In the genomic region with DNA sequence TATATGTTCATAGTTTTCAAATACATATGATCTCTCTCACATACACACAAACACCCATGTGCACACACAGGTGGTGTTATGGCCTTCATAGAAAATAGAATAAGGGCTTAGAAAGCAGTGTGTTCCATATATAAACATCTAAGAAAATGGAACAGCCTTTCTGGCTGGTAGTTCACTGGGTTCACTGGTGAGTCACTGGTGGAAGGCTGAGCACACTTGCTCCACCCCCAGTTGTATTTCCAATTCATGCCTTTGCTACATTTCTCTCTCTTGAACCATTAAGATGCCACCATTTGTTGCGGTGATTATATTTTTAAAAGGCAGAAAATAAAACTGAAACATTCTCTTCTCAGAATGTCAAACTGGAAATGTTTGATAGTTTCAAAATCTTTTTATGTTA, we compare ENCODE assay signal across 19 cellular contexts.
DNase-seq lines count a peak whose midpoint lies in the region; ATAC-seq and TF ChIP-seq lines count a peak whose summit lies in the region.
"Had no signal": no experiment of that assay in that cellular context is flagged by ENCODE, and none has a peak within 500 bp of the region (broad histone marks: within the 10 kb centered on the region; RNA-seq: fewer than 3 reads in every experiment).

No MANE protein-coding gene starts in this region.

- H3K36me3 ChIP-seq in MG63: no peaks in the 10 kb centered on the region
- H3K36me3 ChIP-seq: colonic mucosa, SJSA1 had no signal

- no peaks in the 10 kb centered on the region for H3K9me3 ChIP-seq in MG63
- H3K9me3 ChIP-seq: colonic mucosa, SJSA1 had no signal

- peaks cover 3 to 14% (median 9%) of the 10 kb centered on the region in 5 donors for H3K27me3 Mint-ChIP-seq in naive thymus-derived CD8-positive, alpha-beta T cell

- ATAC-seq in naive thymus-derived CD8-positive, alpha-beta T cell: no peak
- no peak for ATAC-seq in GM19023 (IDR thresholded peaks at IDR 0.05; ENCODE audit: unreplicated experiment)
- ATAC-seq: activated T-cell treated with anti-CD3 and anti-CD28 coated beads, Interleukin-2, amount 50 U/mL, for 4 hours; sciatic nerve had no signal

- peak; percentile 48 for DNase-seq in COLO829 (ENCODE audit: low spot score)
- peak; percentile 29 for DNase-seq in MG63
- DNase-seq in choroid plexus epithelial cell (ENCODE audit: low read depth): peak; percentile 77
- peak; percentile 33 for DNase-seq in kidney tubule cell (ENCODE audit: low spot score)
- DNase-seq in naive thymus-derived CD8-positive, alpha-beta T cell: no peak
- no peak for DNase-seq in SW 1271 (lab: John Stamatoyannopoulos, UW)
- DNase-seq in putamen (ENCODE audit: low spot score): no peak
- DNase-seq: activated CD4-positive, alpha-beta T cell treated with anti-CD3 and anti-CD28 coated beads, Interleukin-2, amount 50 U/mL, for 4 hours; activated naive CD8-positive, alpha-beta T cell treated with anti-CD3 and anti-CD28 coated beads for 36 hours; activated T-cell treated with anti-CD3 and anti-CD28 coated beads, Interleukin-2, amount 50 U/mL, for 4 hours; colonic mucosa; H9; NCI-H1105 treated with DMSO at 0.1 percent for 48 hours; NCI-H2171 treated with DMSO at 0.1 percent for 48 hours; stimulated activated CD4-positive, alpha-beta T cell treated with anti-CD3 and anti-CD28 coated beads, Interleukin-4, amount 100 ng/mL, for 24 hours had no signal

- no peak for TF ChIP-seq CTCF in choroid plexus epithelial cell (conservative IDR thresholded peaks at IDR 0.05; ENCODE audit: low read depth, low read length)

- no peak overlapping the region for H3K4me3 Mint-ChIP-seq in naive thymus-derived CD8-positive, alpha-beta T cell
- H3K4me3 Mint-ChIP-seq: activated naive CD8-positive, alpha-beta T cell treated with anti-CD3 and anti-CD28 coated beads for 36 hours; activated T-cell treated with anti-CD3 and anti-CD28 coated beads, Interleukin-2, amount 50 U/mL, for 4 hours; H9 had no signal

- H3K27ac Mint-ChIP-seq in naive thymus-derived CD8-positive, alpha-beta T cell: no peak overlapping the region
- H3K27ac Mint-ChIP-seq: activated naive CD8-positive, alpha-beta T cell treated with anti-CD3 and anti-CD28 coated beads for 36 hours had no signal

- no peak overlapping the region for H3K4me3 ChIP-seq in MG63
- H3K4me3 ChIP-seq in choroid plexus epithelial cell (ENCODE audit: low read depth, low read length): no peak overlapping the region
- H3K4me3 ChIP-seq: colonic mucosa, lung, SJSA1 had no signal

- no peaks in the 10 kb centered on the region for H3K27me3 ChIP-seq in MG63
- H3K27me3 ChIP-seq: colonic mucosa, SJSA1 had no signal

- no peaks in the 10 kb centered on the region for H3K9me3 Mint-ChIP-seq in naive thymus-derived CD8-positive, alpha-beta T cell
- H3K9me3 Mint-ChIP-seq: activated naive CD8-positive, alpha-beta T cell treated with anti-CD3 and anti-CD28 coated beads for 36 hours; activated T-cell treated with anti-CD3 and anti-CD28 coated beads, Interleukin-2, amount 50 U/mL, for 4 hours; H9 had no signal

- POLR2A ChIA-PET in naive thymus-derived CD8-positive, alpha-beta T cell (lab: Charles Lee): no interaction called here

- H3K36me3 Mint-ChIP-seq in naive thymus-derived CD8-positive, alpha-beta T cell: no peaks in the 10 kb centered on the region
- H3K36me3 Mint-ChIP-seq: activated naive CD8-positive, alpha-beta T cell treated with anti-CD3 and anti-CD28 coated beads for 36 hours had no signal

- H3K4me1 Mint-ChIP-seq in naive thymus-derived CD8-positive, alpha-beta T cell: no peaks in the 10 kb centered on the region

Comparison
In these comparisons a context has a peak if more than half of its experiments do, and no peak if none do; other contexts are left out.
1. DNase-seq: peak in COLO829 (single experiment), MG63 (single experiment), choroid plexus epithelial cell (single experiment) and kidney tubule cell (single experiment); none in naive thymus-derived CD8-positive, alpha-beta T cell (0 of 10), SW 1271 (0 of 2) and putamen (single experiment).